ENCODE assay signal across 17 cellular contexts in the genomic region with DNA sequence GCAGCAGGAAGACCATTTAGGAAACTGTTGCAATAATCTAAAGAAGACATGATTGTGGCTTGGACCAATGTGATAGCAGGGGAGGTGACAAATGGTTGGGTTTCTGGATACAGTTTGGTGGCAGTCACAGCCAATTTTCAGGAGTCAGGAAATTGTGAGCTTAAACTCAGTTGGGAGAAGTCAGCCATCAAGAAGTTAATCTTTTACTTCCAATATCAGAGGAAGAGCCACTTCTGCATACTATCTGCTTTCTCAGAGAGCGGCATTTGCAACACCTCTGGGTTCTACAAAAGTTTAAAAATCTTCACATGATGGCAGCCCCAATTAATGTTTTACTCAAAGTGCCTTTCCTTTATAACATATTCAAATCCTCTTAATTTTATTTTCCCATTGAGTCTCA.
"Had no signal": no experiment of that assay in that cellular context is flagged by ENCODE, and none has a peak within 500 bp of the region (broad histone marks: within the 10 kb centered on the region; RNA-seq: fewer than 3 reads in every experiment).

No MANE protein-coding gene starts in this region.

- H3K4me2 ChIP-seq: smooth muscle cell had no signal

- H3K27ac ChIP-seq: epithelial cell of prostate, esophagus muscularis mucosa, gastroesophageal sphincter, left ventricle myocardium inferior, lower lobe of right lung had no signal

- H3K9me3 ChIP-seq: gastroesophageal sphincter had no signal

- H3K9me3 Mint-ChIP-seq: effector memory CD8-positive, alpha-beta T cell; immature natural killer cell had no signal

- FAIRE-seq: keratinocyte had no signal

- ATAC-seq: effector memory CD8-positive, alpha-beta T cell; gastroesophageal sphincter; lower lobe of right lung had no signal

- H3K36me3 Mint-ChIP-seq: naive B cell had no signal

- H3K4me1 ChIP-seq: esophagus muscularis mucosa, gastroesophageal sphincter, left ventricle myocardium inferior, lower lobe of right lung had no signal

- H3K36me3 ChIP-seq: left ventricle myocardium inferior had no signal

- H3K4me3 Mint-ChIP-seq: effector memory CD8-positive, alpha-beta T cell; immature natural killer cell; memory B cell; naive B cell had no signal

- H3K27ac Mint-ChIP-seq: memory B cell had no signal

- DNase-seq: effector memory CD8-positive, alpha-beta T cell; glutamatergic neuron; immature natural killer cell; left ventricle myocardium inferior; lower lobe of right lung; midbrain; naive B cell; posterior cingulate gyrus; stimulated activated CD4-positive, alpha-beta T cell treated with anti-CD3 and anti-CD28 coated beads, Interleukin-2, amount 100 ng/mL, for 48 hours; stimulated activated naive CD4-positive, alpha-beta T cell treated with Interleukin-2 at 50 U/mL for 16 hours; trophoblast cell had no signal

- H3K27me3 Mint-ChIP-seq: effector memory CD8-positive, alpha-beta T cell had no signal

- H3K4me1 Mint-ChIP-seq: immature natural killer cell, memory B cell had no signal

- H3K27me3 ChIP-seq: esophagus muscularis mucosa, gastroesophageal sphincter had no signal

- H3K4me3 ChIP-seq: esophagus muscularis mucosa, gastroesophageal sphincter, left ventricle myocardium inferior, lower lobe of right lung, smooth muscle cell had no signal
